Comparison of ENCODE assay signal across 26 cellular contexts in the genomic region with DNA sequence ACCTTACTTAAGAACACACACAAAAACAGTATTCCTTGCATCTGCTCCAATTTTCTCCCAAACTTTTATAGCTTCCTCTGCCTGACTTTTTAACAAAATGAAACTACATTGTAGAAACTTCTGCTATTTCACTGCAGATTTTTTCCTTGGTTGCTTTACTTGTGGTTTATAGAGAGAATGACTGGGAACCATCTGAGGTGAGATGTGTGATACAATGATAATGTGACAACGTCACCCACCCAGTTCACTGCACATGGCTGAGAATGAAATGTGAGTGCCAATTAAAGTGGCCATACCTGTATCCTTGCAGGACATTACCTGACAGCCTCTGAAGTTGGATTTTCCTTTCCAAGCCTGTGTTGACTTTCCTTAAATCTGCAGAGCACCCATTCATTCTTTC.
A peak's percentile ranks its signal among the peaks of the same experiment; 100 is the strongest.
DNase-seq lines count a peak whose midpoint lies in the region.
"Had no signal": no experiment of that assay in that cellular context is flagged by ENCODE, and none has a peak within 500 bp of the region (broad histone marks: within the 10 kb centered on the region; RNA-seq: fewer than 3 reads in every experiment).

No MANE protein-coding gene starts in this region.

- no peak overlapping the region for H3K4me3 ChIP-seq in Jurkat, Clone E6-1 (ENCODE audit: low read length)
- H3K4me3 ChIP-seq: GM23338, heart left ventricle, skin epidermis had no signal

- DNase-seq in AML-193 (lab: John Stamatoyannopoulos, UW) (peak; percentile 63 to 71), NOMO-1 (lab: John Stamatoyannopoulos, UW; ENCODE audit: unreplicated experiment in 2 of 2) (peak; percentile 19 to 68), kidney glomerular epithelial cell (lab: John Stamatoyannopoulos, UW) (peak; percentile 1), islet precursor cell (no peak), COLO668 (lab: John Stamatoyannopoulos, UW; ENCODE audit: unreplicated experiment) (no peak), DMS79 treated with DMSO at 0.1 percent for 48 hours (lab: John Stamatoyannopoulos, UW) (no peak), HPDE6-E6E7 (ENCODE audit: extremely low spot score) (no peak)
- DNase-seq in Jurkat, Clone E6-1 (ENCODE audit: low read depth, low spot score), result peak; percentile 83
- DNase-seq: activated CD4-positive, alpha-beta memory T cell treated with anti-CD3 and anti-CD28 coated beads for 36 hours; activated CD8-positive, alpha-beta memory T cell treated with anti-CD3 and anti-CD28 coated beads, Interleukin-2, amount 50 U/mL, for 4 hours; activated naive CD8-positive, alpha-beta T cell treated with anti-CD3 and anti-CD28 coated beads, Interleukin-2, amount 10 ng/mL, durations not matched to agents 7 days and 5 days; caudate nucleus; COR-L47; foreskin fibroblast; heart left ventricle; HFFc6; NCI-H1417; NCI-H2081; NCI-H82; nephron progenitor cell; PC-3; retina; T1000; trophoblast cell had no signal

Comparison
In these comparisons a context has a peak if more than half of its experiments do, and no peak if none do; other contexts are left out.
1. DNase-seq: peak in AML-193 (2 of 2), Jurkat, Clone E6-1 (single experiment), NOMO-1 (2 of 2) and kidney glomerular epithelial cell (single experiment); none in islet precursor cell (single experiment), COLO668 (single experiment), DMS79 treated with DMSO at 0.1 percent for 48 hours (single experiment) and HPDE6-E6E7 (single experiment).